Comparison of ENCODE assay signal across 11 cellular contexts in genomic region chr2:241310917-241311566, GRCh38. TPM values are rescaled to one million over a fixed set of nuclear protein-coding genes. Genes with fewer than 3 reads are reported as not detected.
DNase-seq lines count a peak whose midpoint lies in the region; ATAC-seq and TF ChIP-seq lines count a peak whose summit lies in the region.
"Had no signal": no experiment of that assay in that cellular context is flagged by ENCODE, and none has a peak within 500 bp of the region (broad histone marks: within the 10 kb centered on the region; RNA-seq: fewer than 3 reads in every experiment).

No MANE protein-coding gene starts in this region.

- H3K4me3 ChIP-seq in Loucy (ENCODE audit: low read length, poor library complexity, severe bottlenecking) (no peak overlapping the region), psoas muscle (no peak overlapping the region)
- H3K4me3 ChIP-seq: transverse colon had no signal

- H3K79me2 ChIP-seq in Loucy (ENCODE audit: insufficient read depth, low read length) = peaks cover 86% of the 10 kb centered on the region

- no peak for TF ChIP-seq CTCF in Loucy (conservative IDR thresholded peaks at IDR 0.05; ENCODE audit: low read length)
- no peak for TF ChIP-seq CTCF in psoas muscle (IDR thresholded peaks at IDR 0.05)

- peaks cover 11% of the 10 kb centered on the region for H4K20me1 ChIP-seq in Loucy (ENCODE audit: insufficient read depth, low read length, poor library complexity, severe bottlenecking)

- WGBS in psoas muscle, 3 donors = 90 to 93% (median 92%) methylated on average over 13 of the region's 13 CpGs

- H3K9me3 ChIP-seq in Loucy (ENCODE audit: insufficient read depth, low read depth, low read length) (no peaks in the 10 kb centered on the region), psoas muscle (no peaks in the 10 kb centered on the region)
- H3K9me3 ChIP-seq: transverse colon had no signal

- H3K27ac ChIP-seq in psoas muscle = peak overlapping the region; percentile 98

- peak overlapping the region; percentile 14 for H3K9ac ChIP-seq in Loucy (ENCODE audit: low read depth, low read length, poor library complexity, severe bottlenecking)

- DNase-seq in activated CD4-positive, alpha-beta T cell treated with anti-CD3 and anti-CD28 coated beads, Interleukin-2, amount 10 ng/mL, durations not matched to agents 7 days and 5 days = no peak
- DNase-seq in activated CD4-positive, alpha-beta T cell treated with anti-CD3 and anti-CD28 coated beads, Interleukin-2, amount 50 U/mL, for 4 hours = no peak
- no peak for DNase-seq in central memory CD8-positive, alpha-beta T cell (ENCODE audit: low spot score in 2 of 2)
- no peak for DNase-seq in psoas muscle
- DNase-seq in NCI-H2171 treated with DMSO at 0.1 percent for 48 hours (lab: John Stamatoyannopoulos, UW) = no peak
- DNase-seq in DMS153 (lab: John Stamatoyannopoulos, UW) = no peak
- DNase-seq: glutamatergic neuron, NCI-H1436 treated with DMSO at 0.1 percent for 48 hours, transverse colon had no signal

- H3K27me3 Mint-ChIP-seq in activated CD4-positive, alpha-beta T cell treated with anti-CD3 and anti-CD28 coated beads, Interleukin-2, amount 10 ng/mL, durations not matched to agents 7 days and 5 days = no peaks in the 10 kb centered on the region
- H3K27me3 Mint-ChIP-seq in central memory CD8-positive, alpha-beta T cell = no peaks in the 10 kb centered on the region

- H3K27ac Mint-ChIP-seq in activated CD4-positive, alpha-beta T cell treated with anti-CD3 and anti-CD28 coated beads, Interleukin-2, amount 10 ng/mL, durations not matched to agents 7 days and 5 days = peak overlapping the region; percentile 60
- H3K27ac Mint-ChIP-seq in central memory CD8-positive, alpha-beta T cell (ENCODE audit: low read depth) = peak overlapping the region; percentile 94

- intact Hi-C loops in psoas muscle (cut with DNase I) = no loop called here

- H3K36me3 Mint-ChIP-seq in activated CD4-positive, alpha-beta T cell treated with anti-CD3 and anti-CD28 coated beads, Interleukin-2, amount 10 ng/mL, durations not matched to agents 7 days and 5 days (ENCODE audit: low read depth) = peaks cover 24% of the 10 kb centered on the region
- H3K36me3 Mint-ChIP-seq in central memory CD8-positive, alpha-beta T cell (ENCODE audit: insufficient read depth) = peaks cover 17% of the 10 kb centered on the region

- H3K4me1 Mint-ChIP-seq in activated CD4-positive, alpha-beta T cell treated with anti-CD3 and anti-CD28 coated beads, Interleukin-2, amount 10 ng/mL, durations not matched to agents 7 days and 5 days = peaks cover 71% of the 10 kb centered on the region
- peaks cover 55% of the 10 kb centered on the region for H3K4me1 Mint-ChIP-seq in central memory CD8-positive, alpha-beta T cell

- no peak overlapping the region for H3K4me3 Mint-ChIP-seq in activated CD4-positive, alpha-beta T cell treated with anti-CD3 and anti-CD28 coated beads, Interleukin-2, amount 10 ng/mL, durations not matched to agents 7 days and 5 days
- H3K4me3 Mint-ChIP-seq in central memory CD8-positive, alpha-beta T cell = no peak overlapping the region

- no peak for ATAC-seq in central memory CD8-positive, alpha-beta T cell (replicated peaks; ENCODE audit: extremely low read depth, poor library complexity, severe bottlenecking)
- ATAC-seq in psoas muscle = no peak
- no peak for ATAC-seq in HG02852 (IDR thresholded peaks at IDR 0.05; ENCODE audit: unreplicated experiment)

- peak overlapping the region; percentile 85 for H3K4me2 ChIP-seq in Loucy (ENCODE audit: low read depth, low read length, poor library complexity, severe bottlenecking)

- H3K36me3 ChIP-seq in Loucy (ENCODE audit: insufficient read depth, low read length) (no peaks in the 10 kb centered on the region), psoas muscle (ENCODE audit: insufficient read depth in 1 of 2, low read depth in 1 of 2) (no peaks in the 10 kb centered on the region)

- H2AFZ ChIP-seq in Loucy (ENCODE audit: low read length) = no peak overlapping the region

- H3K9me3 Mint-ChIP-seq in activated CD4-positive, alpha-beta T cell treated with anti-CD3 and anti-CD28 coated beads, Interleukin-2, amount 10 ng/mL, durations not matched to agents 7 days and 5 days = no peaks in the 10 kb centered on the region
- no peaks in the 10 kb centered on the region for H3K9me3 Mint-ChIP-seq in central memory CD8-positive, alpha-beta T cell

- POLR2A ChIA-PET in activated CD4-positive, alpha-beta T cell treated with anti-CD3 and anti-CD28 coated beads, Interleukin-2, amount 10 ng/mL, durations not matched to agents 7 days and 5 days (lab: Charles Lee) = no interaction called here

- peaks cover 56% of the 10 kb centered on the region for H3K4me1 ChIP-seq in Loucy (ENCODE audit: insufficient read depth, low read length, poor library complexity, severe bottlenecking)
- peaks cover 76% of the 10 kb centered on the region for H3K4me1 ChIP-seq in psoas muscle

- H3F3A ChIP-seq in Loucy (ENCODE audit: low read depth) = peaks cover 4% of the 10 kb centered on the region; the same call in 1 of the 2 replicates

- no peaks in the 10 kb centered on the region for H3K9me2 ChIP-seq in Loucy (replicated peaks; ENCODE audit: low read depth, low read length)

- CTCF ChIA-PET in activated CD4-positive, alpha-beta T cell treated with anti-CD3 and anti-CD28 coated beads, Interleukin-2, amount 10 ng/mL, durations not matched to agents 7 days and 5 days (lab: Charles Lee) = no interaction called here

- H3K27me3 ChIP-seq in Loucy (ENCODE audit: insufficient read depth, low read length, poor library complexity, severe bottlenecking) (no peaks in the 10 kb centered on the region), psoas muscle (ENCODE audit: insufficient read depth in 3 of 3, low read length in 2 of 3) (no peaks in the 10 kb centered on the region)
- H3K27me3 ChIP-seq: transverse colon had no signal

RNA-seq across cellular contexts. Expression of gene HDLBP, which starts 4.4 kb away (rescaled TPM):
- 100 to 1,000 TPM; 198 to 203 TPM for total RNA-seq in activated CD4-positive, alpha-beta T cell treated with anti-CD3 and anti-CD28 coated beads, Interleukin-2, amount 10 ng/mL, durations not matched to agents 7 days and 5 days
- 100 to 1,000 TPM; 349 to 526 (median 469) TPM for total RNA-seq in psoas muscle
- polyA plus RNA-seq in psoas muscle = 100 to 1,000 TPM; 264 to 421 (median 283) TPM

RNA-seq across cellular contexts. Expression of gene SEPTIN2, which starts 4.7 kb away (rescaled TPM):
- 100 to 1,000 TPM; 195 to 211 TPM for total RNA-seq in activated CD4-positive, alpha-beta T cell treated with anti-CD3 and anti-CD28 coated beads, Interleukin-2, amount 10 ng/mL, durations not matched to agents 7 days and 5 days
- 100 to 1,000 TPM in 3 of 4 donors, 10 to 100 TPM in 1; 86.4 to 161 (median 126) TPM for total RNA-seq in psoas muscle
- polyA plus RNA-seq in psoas muscle = 100 to 1,000 TPM in 1 of 3 donors, 10 to 100 TPM in 2; 68.8 to 122 (median 90.0) TPM

RNA-seq across cellular contexts. Expression of gene FARP2, which starts 45.0 kb away (rescaled TPM):
- total RNA-seq in activated CD4-positive, alpha-beta T cell treated with anti-CD3 and anti-CD28 coated beads, Interleukin-2, amount 10 ng/mL, durations not matched to agents 7 days and 5 days = 10 to 100 TPM; 18.2 to 18.4 TPM
- total RNA-seq in psoas muscle = 10 to 100 TPM; 17.4 to 18.4 (median 17.7) TPM
- 1 to 10 TPM; 5.8 to 8.4 (median 6.0) TPM for polyA plus RNA-seq in psoas muscle
